Comparison of ENCODE assay signal across 10 cellular contexts in genomic region chr10:52729259-52730104, GRCh38. TPM values are rescaled to one million over a fixed set of nuclear protein-coding genes. Genes with fewer than 3 reads are reported as not detected.
A peak's percentile ranks its signal among the peaks of the same experiment; 100 is the strongest.
DNase-seq lines count a peak whose midpoint lies in the region; ATAC-seq and TF ChIP-seq lines count a peak whose summit lies in the region.
"Had no signal": no experiment of that assay in that cellular context is flagged by ENCODE, and none has a peak within 500 bp of the region (broad histone marks: within the 10 kb centered on the region; RNA-seq: fewer than 3 reads in every experiment).

No MANE protein-coding gene starts in this region.

- H3K27ac ChIP-seq in foreskin keratinocyte = no peak overlapping the region
- no peak overlapping the region for H3K27ac ChIP-seq in spleen
- H3K27ac ChIP-seq: neutrophil, SK-N-MC had no signal

- DNase-seq in GM06990 (ENCODE audit: extremely low read depth, insufficient read length) (no peak), SK-MEL-5 (ENCODE audit: low read depth, low spot score) (peak; percentile 52), foreskin keratinocyte (peak in 1 of 2 donors; percentile 33), spleen (no peak)
- no peak for DNase-seq in effector memory CD8-positive, alpha-beta T cell
- DNase-seq in activated CD4-positive, CD25-positive, alpha-beta regulatory T cell treated with anti-CD3 and anti-CD28 coated beads, Interleukin-2, amount 50 U/mL, for 72 hours = no peak

- no peak for TF ChIP-seq POLR2A in spleen (IDR thresholded peaks at IDR 0.05)

- H3K27me3 ChIP-seq in GM06990 (replicated peaks; ENCODE audit: control insufficient read depth, insufficient read depth, low read length) (no peaks in the 10 kb centered on the region), foreskin keratinocyte (no peaks in the 10 kb centered on the region), spleen (replicated peaks in 1 of 7) (no peaks in the 10 kb centered on the region)
- H3K27me3 ChIP-seq: neutrophil had no signal

- ATAC-seq in HG03060 (IDR thresholded peaks at IDR 0.05; ENCODE audit: low read depth, unreplicated experiment) (peak; percentile 71), foreskin keratinocyte (peak; percentile 65), GM18498 (IDR thresholded peaks at IDR 0.05; ENCODE audit: unreplicated experiment) (no peak)
- ATAC-seq in effector memory CD8-positive, alpha-beta T cell (replicated peaks) = no peak

- in situ Hi-C loops in SK-MEL-5 (cut with HindIII; ENCODE audit: low pct_unique_long_range_greater_than_20kb, low sequenced_read_pairs) = no loop called here

- WGBS in spleen, 5 donors = 37 to 46% (median 43%) methylated on average over 9 of the region's 9 CpGs

- no peak overlapping the region for H3K4me3 Mint-ChIP-seq in effector memory CD8-positive, alpha-beta T cell

- intact Hi-C loops in spleen (cut with DNase I; ENCODE audit: low total_unique reads) = loop anchor here (5.0 kb wide), 1 partner anchor 82 kb away; no protein-coding TSS in a partner anchor

- no peaks in the 10 kb centered on the region for H3K4me1 ChIP-seq in foreskin keratinocyte
- no peaks in the 10 kb centered on the region for H3K4me1 ChIP-seq in spleen

- H3K4me1 Mint-ChIP-seq in effector memory CD8-positive, alpha-beta T cell (ENCODE audit: low read depth in 2 of 2) = no peaks in the 10 kb centered on the region

- no peaks in the 10 kb centered on the region for H3K9me3 ChIP-seq in spleen
- H3K9me3 ChIP-seq: neutrophil had no signal

- peak; percentile 44 for TF ChIP-seq CTCF in GM06990 (IDR thresholded peaks at IDR 0.05; ENCODE audit: insufficient read depth, low read length, poor library complexity, severe bottlenecking)
- TF ChIP-seq CTCF in foreskin keratinocyte (conservative IDR thresholded peaks at IDR 0.05) = peak; percentile 77
- peak in 8 of 11 experiments; percentile 18 to 48 (median 42) for TF ChIP-seq CTCF in spleen (IDR thresholded peaks at IDR 0.05 in 8 of 11, conservative IDR thresholded peaks at IDR 0.05 in 3 of 11)

- H3K36me3 ChIP-seq in GM06990 (ENCODE audit: control insufficient read depth, insufficient read depth, low read length) (no peaks in the 10 kb centered on the region), spleen (no peaks in the 10 kb centered on the region)
- H3K36me3 ChIP-seq: neutrophil had no signal

- peak overlapping the region in 1 of 2 donors; percentile 50 for H3K27ac Mint-ChIP-seq in effector memory CD8-positive, alpha-beta T cell

- no peaks in the 10 kb centered on the region for H3K27me3 Mint-ChIP-seq in effector memory CD8-positive, alpha-beta T cell

- peaks cover 3 to 15% of the 10 kb centered on the region in 2 donors for H3K9me3 Mint-ChIP-seq in effector memory CD8-positive, alpha-beta T cell

- H3K4me3 ChIP-seq in GM06990 (replicated peaks; ENCODE audit: low read depth, low read length) (no peak overlapping the region), spleen (no peak overlapping the region)
- H3K4me3 ChIP-seq: SK-N-MC had no signal

- H3K36me3 Mint-ChIP-seq in effector memory CD8-positive, alpha-beta T cell (ENCODE audit: insufficient read depth) = no peaks in the 10 kb centered on the region

RNA-seq across cellular contexts. Expression of gene MBL2, which starts 43.1 kb away (rescaled TPM):
- total RNA-seq in SK-MEL-5 (2014; rRNA removed; shearing (Covaris generic)) = 0.16 TPM in 1 of 2 replicates, not detected in the other
- 0.04 TPM in 1 of 2 replicates, not detected in the other for polyA plus RNA-seq in SK-MEL-5 (2015; cell fraction: cytosol; rRNA removed)
- polyA plus RNA-seq in SK-MEL-5 (2015; cell fraction: nucleus; rRNA removed) = 0.25 and 1.2 TPM in 2 replicates
- total RNA-seq in foreskin keratinocyte = not detected in 2 replicates
- not detected in 2 replicates for polyA plus RNA-seq in foreskin keratinocyte
- total RNA-seq in spleen = under 1 TPM in 3 of 7 donors, not detected in 4; 0.10 to 0.18 (median 0.13) TPM
- under 1 TPM in 1 of 3 donors, not detected in 2; 0.02 TPM for polyA plus RNA-seq in spleen

Comparison
In these comparisons a context has a peak if more than half of its experiments do, and no peak if none do; other contexts are left out.
1. ATAC-seq: peak in HG03060 (single experiment) and foreskin keratinocyte (single experiment); none in effector memory CD8-positive, alpha-beta T cell (single experiment) and GM18498 (single experiment).
2. Peak in every context shown above with its lines, with median percentiles within 50 percentile points of each other: CTCF ChIP-seq.